Comparison of ENCODE assay signal across 8 cellular contexts in the genomic region with DNA sequence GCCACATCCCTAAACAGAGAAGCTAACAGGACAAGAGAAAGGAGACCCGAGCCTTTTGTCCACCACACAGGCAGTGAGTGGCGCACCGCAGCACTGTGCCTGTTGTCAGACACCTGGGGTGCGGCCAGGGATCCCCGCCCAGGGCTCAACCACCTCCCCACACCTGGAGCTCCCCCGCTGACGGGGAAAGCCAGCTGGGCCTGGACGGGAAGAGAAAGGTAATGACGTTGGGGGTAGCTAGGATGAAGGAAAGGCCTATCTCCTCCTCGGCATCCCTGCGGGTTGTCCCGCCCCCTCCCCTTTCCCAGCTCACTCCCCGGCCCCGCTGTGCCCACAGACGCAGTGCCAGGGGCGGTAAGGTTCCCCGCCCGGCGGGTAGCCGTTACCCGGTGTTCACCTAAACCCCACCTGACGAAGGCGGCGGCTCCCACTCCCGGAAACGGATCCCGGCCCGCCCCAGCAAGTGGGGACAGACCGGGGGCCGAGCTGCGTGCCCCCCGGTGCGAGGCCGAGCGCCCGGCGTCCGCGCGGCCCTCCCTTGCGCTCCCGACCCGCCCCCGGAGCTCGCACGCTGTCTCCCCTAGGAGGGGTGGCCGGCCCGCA. TPM values are rescaled to one million over a fixed set of nuclear protein-coding genes. Genes with fewer than 3 reads are reported as not detected.
DNase-seq lines count a peak whose midpoint lies in the region; ATAC-seq lines count a peak whose summit lies in the region.

No MANE protein-coding gene starts in this region.

- H3K4me3 Mint-ChIP-seq in T-helper 2 cell treated with Interferon-gamma antibody and Interleukin-4, amounts not matched to agents 5 μg/mL and 100 μg/mL, for 36 hours = peak overlapping the region; percentile 91

- no peaks in the 10 kb centered on the region for H3K9me3 Mint-ChIP-seq in T-helper 2 cell treated with Interferon-gamma antibody and Interleukin-4, amounts not matched to agents 5 μg/mL and 100 μg/mL, for 36 hours

- H3K36me3 Mint-ChIP-seq in T-helper 2 cell treated with Interferon-gamma antibody and Interleukin-4, amounts not matched to agents 5 μg/mL and 100 μg/mL, for 36 hours (ENCODE audit: low read depth) = peaks cover 47% of the 10 kb centered on the region

- H3K4me1 Mint-ChIP-seq in T-helper 2 cell treated with Interferon-gamma antibody and Interleukin-4, amounts not matched to agents 5 μg/mL and 100 μg/mL, for 36 hours (ENCODE audit: low read depth) = peaks cover 19% of the 10 kb centered on the region

- intact Hi-C loops in left colon (cut with DNase I, micrococcal nuclease) = no loop called here

- ATAC-seq in HG03354 (IDR thresholded peaks at IDR 0.05; ENCODE audit: poor library complexity, severe bottlenecking, unreplicated experiment) (peak; percentile 19), left colon (peak; percentile 51), GM21447 (IDR thresholded peaks at IDR 0.05; ENCODE audit: unreplicated experiment) (no peak)

- in situ Hi-C loops in T47D (cut with HindIII; ENCODE audit: low pct_unique_long_range_greater_than_20kb, low sequenced_read_pairs) = no loop called here

- DNase-seq in NCI-H2107 treated with DMSO at 0.1 percent for 48 hours (lab: John Stamatoyannopoulos, UW; ENCODE audit: unreplicated experiment) = peak; percentile 10
- DNase-seq in NCI-H2107 (lab: John Stamatoyannopoulos, UW) = no peak
- peak; percentile 17 for DNase-seq in T-helper 2 cell treated with Interferon-gamma antibody and Interleukin-4, amounts not matched to agents 5 μg/mL and 100 μg/mL, for 36 hours (ENCODE audit: low spot score)
- DNase-seq in T47D (ENCODE audit: low read depth in 1 of 2, low spot score in 1 of 2) = peak; percentile 49 to 56
- DNase-seq in left colon = peak; percentile 64 to 66
- peak; percentile 15 to 25 (median 23) for DNase-seq in stimulated activated CD4-positive, alpha-beta T cell treated with anti-CD3 and anti-CD28 coated beads, TNF-alpha, amount 100 ng/mL, for 4 hours (ENCODE audit: low read depth in 3 of 3)

- peak overlapping the region; percentile 99 for H3K27ac Mint-ChIP-seq in T-helper 2 cell treated with Interferon-gamma antibody and Interleukin-4, amounts not matched to agents 5 μg/mL and 100 μg/mL, for 36 hours

- no peaks in the 10 kb centered on the region for H3K27me3 Mint-ChIP-seq in T-helper 2 cell treated with Interferon-gamma antibody and Interleukin-4, amounts not matched to agents 5 μg/mL and 100 μg/mL, for 36 hours (ENCODE audit: low read depth)

RNA-seq across cellular contexts. Expression of gene HYOU1, which starts 0.5 kb away (rescaled TPM):
- total RNA-seq in left colon = 100 to 1,000 TPM; 107 to 138 TPM

RNA-seq across cellular contexts. Expression of gene VPS11, which starts 11.1 kb away (rescaled TPM):
- total RNA-seq in left colon = 10 to 100 TPM; 20.7 to 24.1 TPM

RNA-seq across cellular contexts. Expression of gene SLC37A4, which starts 25.8 kb away (rescaled TPM):
- total RNA-seq in left colon = 10 to 100 TPM; 43.0 to 59.9 TPM

RNA-seq across cellular contexts. Expression of gene HMBS, which starts 28.2 kb away (rescaled TPM):
- 10 to 100 TPM; 16.1 to 26.1 TPM for total RNA-seq in left colon

RNA-seq across cellular contexts. Expression of gene TRAPPC4, which starts 37.9 kb away (rescaled TPM):
- 10 to 100 TPM; 65.1 to 72.8 TPM for total RNA-seq in left colon
